ENCODE assay signal across 11 cellular contexts in genomic region chr2:96540136-96540535, GRCh38. TPM values are rescaled to one million over a fixed set of nuclear protein-coding genes. Genes with fewer than 3 reads are reported as not detected.
DNase-seq lines count a peak whose midpoint lies in the region; ATAC-seq and TF ChIP-seq lines count a peak whose summit lies in the region.
"Had no signal": no experiment of that assay in that cellular context is flagged by ENCODE, and none has a peak within 500 bp of the region (broad histone marks: within the 10 kb centered on the region; RNA-seq: fewer than 3 reads in every experiment).

No MANE protein-coding gene starts in this region.

- H3K4me3 ChIP-seq in foreskin fibroblast (ENCODE audit: low read depth in 1 of 2, low read length in 2 of 2) (peak overlapping the region in 1 of 2 donors; percentile 83), vagina (no peak overlapping the region), prostate gland (no peak overlapping the region)

- H3K27me3 Mint-ChIP-seq in stimulated activated naive CD8-positive, alpha-beta T cell treated with anti-CD3 and anti-CD28 coated beads, Interleukin-15, Interleukin-2, amounts not matched to agents 100 ng/mL and 50 ng/mL, for 24 hours, result no peaks in the 10 kb centered on the region
- H3K27me3 Mint-ChIP-seq in activated T-cell treated with anti-CD3 and anti-CD28 coated beads, Interleukin-2, amount 50 U/mL, for 4 hours (ENCODE audit: low read depth), result no peaks in the 10 kb centered on the region

- intact Hi-C loops in vagina (cut with DNase I), result no loop called here
- intact Hi-C loops in prostate gland (cut with DNase I), result loop anchor here (5.0 kb wide), 1 partner anchor 257 kb away; no protein-coding TSS in a partner anchor

- H3K4me3 Mint-ChIP-seq in stimulated activated naive CD8-positive, alpha-beta T cell treated with anti-CD3 and anti-CD28 coated beads, Interleukin-15, Interleukin-2, amounts not matched to agents 100 ng/mL and 50 ng/mL, for 24 hours, result peak overlapping the region; percentile 91
- H3K4me3 Mint-ChIP-seq in activated T-cell treated with anti-CD3 and anti-CD28 coated beads, Interleukin-2, amount 50 U/mL, for 4 hours, result peak overlapping the region; percentile 95

- H3K36me3 ChIP-seq in vagina (no peaks in the 10 kb centered on the region), prostate gland (no peaks in the 10 kb centered on the region)

- H3K4me1 ChIP-seq in vagina, result peaks cover 66% of the 10 kb centered on the region
- peaks cover 3% of the 10 kb centered on the region for H3K4me1 ChIP-seq in prostate gland (replicated peaks)

- peak overlapping the region; percentile 90 for H3K27ac Mint-ChIP-seq in stimulated activated naive CD8-positive, alpha-beta T cell treated with anti-CD3 and anti-CD28 coated beads, Interleukin-15, Interleukin-2, amounts not matched to agents 100 ng/mL and 50 ng/mL, for 24 hours

- TF ChIP-seq CTCF in foreskin fibroblast (IDR thresholded peaks at IDR 0.05; ENCODE audit: low read depth, low read length) (no peak), vagina (IDR thresholded peaks at IDR 0.05) (no peak), prostate gland (IDR thresholded peaks at IDR 0.05) (no peak)

- H3K27ac ChIP-seq in vagina (peak overlapping the region; percentile 98), prostate gland (no peak overlapping the region)

- no peak for ATAC-seq in stimulated activated naive CD8-positive, alpha-beta T cell treated with anti-CD3 and anti-CD28 coated beads, Interleukin-15, Interleukin-2, amounts not matched to agents 100 U/mL and 50 U/mL, for 24 hours
- ATAC-seq in activated T-cell treated with anti-CD3 and anti-CD28 coated beads, Interleukin-2, amount 50 U/mL, for 4 hours, result no peak

- no peaks in the 10 kb centered on the region for H3K9me3 ChIP-seq in vagina
- no peaks in the 10 kb centered on the region for H3K9me3 ChIP-seq in prostate gland
- H3K9me3 ChIP-seq: Caco-2 had no signal

- TF ChIP-seq POLR2A in vagina (IDR thresholded peaks at IDR 0.05) (no peak), prostate gland (IDR thresholded peaks at IDR 0.05) (no peak)

- WGBS in prostate gland, result 60% methylated on average over 5 of the region's 5 CpGs

- no peaks in the 10 kb centered on the region for H3K27me3 ChIP-seq in vagina
- no peaks in the 10 kb centered on the region for H3K27me3 ChIP-seq in prostate gland (replicated peaks; ENCODE audit: insufficient read depth)

- H3K9me3 Mint-ChIP-seq in stimulated activated naive CD8-positive, alpha-beta T cell treated with anti-CD3 and anti-CD28 coated beads, Interleukin-15, Interleukin-2, amounts not matched to agents 100 ng/mL and 50 ng/mL, for 24 hours, result no peaks in the 10 kb centered on the region
- H3K9me3 Mint-ChIP-seq in activated T-cell treated with anti-CD3 and anti-CD28 coated beads, Interleukin-2, amount 50 U/mL, for 4 hours, result no peaks in the 10 kb centered on the region

- no peak for DNase-seq in stimulated activated naive CD8-positive, alpha-beta T cell treated with anti-CD3 and anti-CD28 coated beads, Interleukin-15, Interleukin-2, amounts not matched to agents 100 U/mL and 50 U/mL, for 24 hours
- DNase-seq in activated T-cell treated with anti-CD3 and anti-CD28 coated beads, Interleukin-2, amount 50 U/mL, for 4 hours, result no peak
- peak; percentile 68 to 88 for DNase-seq in foreskin fibroblast
- peak in 1 of 2 donors; percentile 86 for DNase-seq in vagina (ENCODE audit: extremely low spot score in 2 of 2)
- DNase-seq in prostate gland (ENCODE audit: low spot score), result no peak
- no peak for DNase-seq in central memory CD4-positive, alpha-beta T cell
- no peak for DNase-seq in HK-2 (ENCODE audit: unreplicated experiment)
- DNase-seq: Caco-2, HCEC 1CT, NCI-H2107 had no signal

- H3K36me3 Mint-ChIP-seq in stimulated activated naive CD8-positive, alpha-beta T cell treated with anti-CD3 and anti-CD28 coated beads, Interleukin-15, Interleukin-2, amounts not matched to agents 100 ng/mL and 50 ng/mL, for 24 hours (ENCODE audit: low read depth), result peaks cover 56% of the 10 kb centered on the region
- H3K36me3 Mint-ChIP-seq in activated T-cell treated with anti-CD3 and anti-CD28 coated beads, Interleukin-2, amount 50 U/mL, for 4 hours (ENCODE audit: insufficient read depth), result peaks cover 42% of the 10 kb centered on the region

- peaks cover 71% of the 10 kb centered on the region for H3K4me1 Mint-ChIP-seq in stimulated activated naive CD8-positive, alpha-beta T cell treated with anti-CD3 and anti-CD28 coated beads, Interleukin-15, Interleukin-2, amounts not matched to agents 100 ng/mL and 50 ng/mL, for 24 hours (ENCODE audit: low read depth)
- peaks cover 66% of the 10 kb centered on the region for H3K4me1 Mint-ChIP-seq in activated T-cell treated with anti-CD3 and anti-CD28 coated beads, Interleukin-2, amount 50 U/mL, for 4 hours (ENCODE audit: low read depth)

RNA-seq across cellular contexts. Expression of gene ARID5A, which starts 3.6 kb away (rescaled TPM):
- 100 to 1,000 TPM; 131 to 169 (median 132) TPM for total RNA-seq in activated T-cell treated with anti-CD3 and anti-CD28 coated beads, Interleukin-2, amount 50 U/mL, for 4 hours
- 34.1 TPM for total RNA-seq in vagina
- total RNA-seq in prostate gland, result 10 to 100 TPM; 23.0 to 54.6 TPM

RNA-seq across cellular contexts. Expression of gene NEURL3, which starts 35.0 kb away (rescaled TPM):
- total RNA-seq in activated T-cell treated with anti-CD3 and anti-CD28 coated beads, Interleukin-2, amount 50 U/mL, for 4 hours, result under 1 TPM in 2 of 3 donors, not detected in 1; 0.26 to 0.38 TPM
- 2.5 TPM for total RNA-seq in vagina
- 10 to 100 TPM in 1 of 2 donors, 1 to 10 TPM in 1; 8.9 to 28.9 TPM for total RNA-seq in prostate gland

Comparison
In these comparisons a context has a peak if more than half of its experiments do, and no peak if none do; other contexts are left out.
1. DNase-seq: peak in foreskin fibroblast (2 of 2); none in stimulated activated naive CD8-positive, alpha-beta T cell treated with anti-CD3 and anti-CD28 coated beads, Interleukin-15, Interleukin-2, amounts not matched to agents 100 U/mL and 50 U/mL, for 24 hours (single experiment), activated T-cell treated with anti-CD3 and anti-CD28 coated beads, Interleukin-2, amount 50 U/mL, for 4 hours (single experiment), prostate gland (single experiment), central memory CD4-positive, alpha-beta T cell (single experiment) and HK-2 (single experiment).